8 cellular contexts compared by ENCODE assay signal in the genomic region with DNA sequence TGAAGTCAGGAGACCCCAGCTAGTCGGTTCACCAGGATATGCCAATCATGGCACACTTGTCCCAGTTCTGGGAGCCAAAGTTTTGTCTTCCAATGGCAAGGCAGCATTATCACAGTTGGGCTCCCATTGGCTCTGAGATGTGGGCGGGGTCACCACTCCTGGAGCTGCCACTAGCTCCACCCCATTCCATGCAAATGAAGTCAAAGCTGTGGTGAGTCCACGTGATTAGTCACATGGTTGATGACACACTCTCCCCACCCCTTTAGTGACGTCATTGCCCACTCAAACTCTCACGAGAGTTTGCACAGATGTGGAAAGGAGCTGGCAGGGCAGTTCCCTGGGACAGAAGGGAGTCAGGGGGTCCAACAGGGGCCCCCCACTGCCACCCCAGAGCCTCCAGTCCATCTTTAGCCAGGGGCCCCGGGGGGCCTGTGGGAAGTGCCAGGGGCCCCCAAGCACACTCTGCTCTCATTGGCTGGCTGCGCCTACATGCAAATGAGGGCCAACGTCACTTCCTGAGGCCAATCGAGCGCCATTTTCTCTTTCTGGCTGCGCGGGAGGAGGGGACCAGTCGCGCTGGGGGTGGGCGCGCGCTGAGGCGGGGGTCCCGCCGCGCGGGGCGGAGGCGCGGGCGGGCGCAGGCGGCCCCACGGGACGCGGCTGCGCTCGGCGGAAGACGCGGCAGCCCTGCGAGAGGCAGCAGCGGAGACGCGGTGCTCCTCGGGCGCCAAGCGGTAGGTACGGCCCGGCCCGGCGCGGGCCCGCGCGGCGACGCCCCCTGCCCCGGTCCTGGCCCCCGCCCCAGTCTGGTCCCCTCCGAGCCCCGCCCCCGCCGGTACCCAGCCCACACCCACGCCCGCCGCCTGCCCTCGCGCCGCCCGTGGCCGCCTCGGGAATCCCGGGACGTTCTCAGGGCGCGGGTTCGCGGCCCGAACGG. TPM values are rescaled to one million over a fixed set of nuclear protein-coding genes. Genes with fewer than 3 reads are reported as not detected.
A peak's percentile ranks its signal among the peaks of the same experiment; 100 is the strongest.
DNase-seq lines count a peak whose midpoint lies in the region; ATAC-seq and TF ChIP-seq lines count a peak whose summit lies in the region.

A gene with protein sequence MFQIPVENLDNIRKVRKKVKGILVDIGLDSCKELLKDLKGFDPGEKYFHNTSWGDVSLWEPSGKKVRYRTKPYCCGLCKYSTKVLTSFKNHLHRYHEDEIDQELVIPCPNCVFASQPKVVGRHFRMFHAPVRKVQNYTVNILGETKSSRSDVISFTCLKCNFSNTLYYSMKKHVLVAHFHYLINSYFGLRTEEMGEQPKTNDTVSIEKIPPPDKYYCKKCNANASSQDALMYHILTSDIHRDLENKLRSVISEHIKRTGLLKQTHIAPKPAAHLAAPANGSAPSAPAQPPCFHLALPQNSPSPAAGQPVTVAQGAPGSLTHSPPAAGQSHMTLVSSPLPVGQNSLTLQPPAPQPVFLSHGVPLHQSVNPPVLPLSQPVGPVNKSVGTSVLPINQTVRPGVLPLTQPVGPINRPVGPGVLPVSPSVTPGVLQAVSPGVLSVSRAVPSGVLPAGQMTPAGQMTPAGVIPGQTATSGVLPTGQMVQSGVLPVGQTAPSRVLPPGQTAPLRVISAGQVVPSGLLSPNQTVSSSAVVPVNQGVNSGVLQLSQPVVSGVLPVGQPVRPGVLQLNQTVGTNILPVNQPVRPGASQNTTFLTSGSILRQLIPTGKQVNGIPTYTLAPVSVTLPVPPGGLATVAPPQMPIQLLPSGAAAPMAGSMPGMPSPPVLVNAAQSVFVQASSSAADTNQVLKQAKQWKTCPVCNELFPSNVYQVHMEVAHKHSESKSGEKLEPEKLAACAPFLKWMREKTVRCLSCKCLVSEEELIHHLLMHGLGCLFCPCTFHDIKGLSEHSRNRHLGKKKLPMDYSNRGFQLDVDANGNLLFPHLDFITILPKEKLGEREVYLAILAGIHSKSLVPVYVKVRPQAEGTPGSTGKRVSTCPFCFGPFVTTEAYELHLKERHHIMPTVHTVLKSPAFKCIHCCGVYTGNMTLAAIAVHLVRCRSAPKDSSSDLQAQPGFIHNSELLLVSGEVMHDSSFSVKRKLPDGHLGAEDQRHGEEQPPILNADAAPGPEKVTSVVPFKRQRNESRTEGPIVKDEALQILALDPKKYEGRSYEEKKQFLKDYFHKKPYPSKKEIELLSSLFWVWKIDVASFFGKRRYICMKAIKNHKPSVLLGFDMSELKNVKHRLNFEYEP (plus strand): TSS at position 524 of the 937 bp plus-strand sequence. CDS start 8,281 bp downstream, outside the sequence.

- peaks cover 22% of the 10 kb centered on the region for H3K4me1 ChIP-seq in CD8-positive, alpha-beta memory T cell (ENCODE audit: insufficient read depth, low read length)
- peaks cover 13% of the 10 kb centered on the region for H3K4me1 ChIP-seq in endodermal cell (ENCODE audit: control insufficient read depth, insufficient read depth, low read length)

- 3 to 19% methylated on average over 8 to 74 of the region's 76 CpGs for WGBS in endodermal cell (ENCODE audit: insufficient coverage in 1 of 2, insufficient read length in 1 of 2), 2 experiments

- no peak for TF ChIP-seq CTCF in endodermal cell (conservative IDR thresholded peaks at IDR 0.05)

- H3K36me3 ChIP-seq in CD8-positive, alpha-beta memory T cell (ENCODE audit: insufficient read depth, low read length) = no peaks in the 10 kb centered on the region
- H3K36me3 ChIP-seq in endodermal cell (ENCODE audit: control insufficient read depth, insufficient read depth, low read length) = peaks cover 8% of the 10 kb centered on the region

- H3K27me3 ChIP-seq in CD8-positive, alpha-beta memory T cell (ENCODE audit: insufficient read depth, low read length, poor library complexity, severe bottlenecking) = no peaks in the 10 kb centered on the region
- no peaks in the 10 kb centered on the region for H3K27me3 ChIP-seq in endodermal cell (ENCODE audit: control insufficient read depth, insufficient read depth, low read length, poor library complexity, severe bottlenecking)

- peaks cover 39 to 61% (median 46%) of the 10 kb centered on the region in 3 donors for H3K4me1 Mint-ChIP-seq in CD8-positive, alpha-beta memory T cell
- H3K4me1 Mint-ChIP-seq in endodermal cell = peaks cover 44% of the 10 kb centered on the region

- peak within 1 kb of the TSS; percentile 81 for H3K9ac ChIP-seq in endodermal cell (ENCODE audit: extremely low read depth, low read length, poor library complexity, severe bottlenecking)

- CTCF ChIA-PET in CD8-positive, alpha-beta memory T cell (lab: Charles Lee) = interaction anchor here (1.7 kb wide), 1 partner anchor 50 kb away, joined by 3 read pairs; no protein-coding TSS in a partner anchor

- H3K4me3 ChIP-seq in CD8-positive, alpha-beta memory T cell (ENCODE audit: low read length) = peak within 1 kb of the TSS; percentile 69
- H3K4me3 ChIP-seq in endodermal cell (ENCODE audit: low read length) = peak within 1 kb of the TSS; percentile 94

- POLR2A ChIA-PET in CD8-positive, alpha-beta memory T cell (lab: Charles Lee) = interaction anchor here (0.6 to 1.3 kb wide), 4 partner anchors 35 to 142 kb away, joined by 3 to 5 read pairs (median 4); a partner anchor contains a TSS

- H3K4me3 Mint-ChIP-seq in CD8-positive, alpha-beta memory T cell = peak within 1 kb of the TSS; percentile 81 to 95 (median 88)
- peak within 1 kb of the TSS; percentile 79 for H3K4me3 Mint-ChIP-seq in endodermal cell

- ATAC-seq in GM19463 (IDR thresholded peaks at IDR 0.05; ENCODE audit: unreplicated experiment) = peak; percentile 66

- peak; percentile 65 to 91 (median 89) for DNase-seq in CD8-positive, alpha-beta memory T cell
- peak; percentile 83 for DNase-seq in HPDE6-E6E7 (ENCODE audit: extremely low spot score)
- DNase-seq in NOMO-1 treated with DMSO at 0.1 percent for 48 hours (lab: John Stamatoyannopoulos, UW; ENCODE audit: unreplicated experiment) = peak; percentile 75
- peak; percentile 64 to 73 for DNase-seq in activated CD8-positive, alpha-beta memory T cell treated with anti-CD3 and anti-CD28 coated beads for 4 hours (ENCODE audit: low read depth in 2 of 2)
- DNase-seq in endodermal cell = peak; percentile 98
- DNase-seq in mesenteric fat pad (ENCODE audit: low spot score) = peak; percentile 90
- DNase-seq in stimulated activated CD8-positive, alpha-beta memory T cell treated with anti-CD3 and anti-CD28 coated beads, Interleukin-15, amount 100 ng/mL, for 24 hours (ENCODE audit: low read depth) = peak; percentile 47

- peaks cover 0 to 4% (median 2%) of the 10 kb centered on the region in 3 donors for H3K36me3 Mint-ChIP-seq in CD8-positive, alpha-beta memory T cell
- peaks cover 4% of the 10 kb centered on the region for H3K36me3 Mint-ChIP-seq in endodermal cell (ENCODE audit: low read depth)

- H3K9me3 ChIP-seq in CD8-positive, alpha-beta memory T cell (ENCODE audit: low read length) = no peaks in the 10 kb centered on the region
- H3K9me3 ChIP-seq in endodermal cell (ENCODE audit: control insufficient read depth, low read length) = peaks cover 4% of the 10 kb centered on the region

- H3K27ac ChIP-seq in CD8-positive, alpha-beta memory T cell (ENCODE audit: low read depth, low read length) = peak within 1 kb of the TSS; percentile 85
- H3K27ac ChIP-seq in endodermal cell (ENCODE audit: low read depth, low read length) = peak within 1 kb of the TSS; percentile 90

- peak within 1 kb of the TSS; percentile 93 to 99 (median 94) for H3K27ac Mint-ChIP-seq in CD8-positive, alpha-beta memory T cell
- peak within 1 kb of the TSS; percentile 89 for H3K27ac Mint-ChIP-seq in endodermal cell

- no peaks in the 10 kb centered on the region for H3K9me3 Mint-ChIP-seq in CD8-positive, alpha-beta memory T cell
- no peaks in the 10 kb centered on the region for H3K9me3 Mint-ChIP-seq in endodermal cell

- no peaks in the 10 kb centered on the region for H3K27me3 Mint-ChIP-seq in CD8-positive, alpha-beta memory T cell
- no peaks in the 10 kb centered on the region for H3K27me3 Mint-ChIP-seq in endodermal cell (ENCODE audit: insufficient read depth)

RNA-seq across cellular contexts. Expression of the gene that starts here (rescaled TPM):
- 10 to 100 TPM; 18.5 to 18.9 TPM for total RNA-seq in CD8-positive, alpha-beta memory T cell
- polyA plus RNA-seq in CD8-positive, alpha-beta memory T cell = 9.8 TPM
- total RNA-seq in endodermal cell (10 to 100 TPM; 38.4 to 51.0 TPM), mesenteric fat pad (16.0 TPM)
- polyA plus RNA-seq in endodermal cell (2013, experiment 1 of 2) = 32.2 TPM
- 34.7 TPM for polyA plus RNA-seq in endodermal cell (2013, experiment 2 of 2)

Comparison
In these comparisons a context has a peak if more than half of its experiments do, and no peak if none do; other contexts are left out.
1. Peak in every context shown above with its lines: DNase-seq, ATAC-seq, H3K4me3 ChIP-seq and H3K27ac ChIP-seq.
2. DNase-seq: peak in every context shown above with its lines; median percentile 98 in endodermal cell; 90 in mesenteric fat pad; 89 in CD8-positive, alpha-beta memory T cell; 83 in HPDE6-E6E7; 75 in NOMO-1 treated with DMSO at 0.1 percent for 48 hours; 68 in activated CD8-positive, alpha-beta memory T cell treated with anti-CD3 and anti-CD28 coated beads for 4 hours; 47 in stimulated activated CD8-positive, alpha-beta memory T cell treated with anti-CD3 and anti-CD28 coated beads, Interleukin-15, amount 100 ng/mL, for 24 hours.